Comparison of ENCODE assay signal across 1 cellular context in the genomic region with DNA sequence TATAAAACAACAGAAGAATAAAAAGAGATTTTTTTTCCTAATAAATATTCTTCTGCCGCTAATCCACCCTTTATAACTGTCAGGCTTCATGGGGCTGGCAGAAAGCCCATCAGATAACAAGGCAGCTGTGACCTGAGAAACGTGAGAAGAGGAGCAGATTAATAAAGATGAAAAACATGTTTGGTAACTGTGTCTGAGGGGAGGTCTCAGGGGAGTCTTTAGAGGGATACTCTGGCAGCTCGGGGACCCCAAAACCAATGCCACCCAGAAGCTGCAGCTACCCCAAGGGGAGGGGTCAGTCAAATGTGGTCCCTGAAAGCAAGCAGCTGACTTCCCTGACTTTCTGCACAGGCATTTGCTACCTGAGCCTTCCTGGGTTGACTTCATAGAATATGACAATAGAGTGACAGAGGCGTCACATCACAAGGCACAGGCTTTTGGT.
TF ChIP-seq lines count a peak whose summit lies in the region.

No MANE protein-coding gene starts in this region.

TF ChIP-seq in SK-N-SH, 30 proteins besides CTCF, POLR2A, EP300 and RAD21 (continued from another document):
- TF ChIP-seq PBX3 (IDR thresholded peaks at IDR 0.05) = no peak; the same call in 1 of the 2 replicates
- no peak for TF ChIP-seq RFX5 (IDR thresholded peaks at IDR 0.05; ENCODE audit: low read length)
- TF ChIP-seq RXRA (IDR thresholded peaks at IDR 0.05; ENCODE audit: borderline replicate concordance, low read depth) = no peak
- TF ChIP-seq GABPA (IDR thresholded peaks at IDR 0.05; ENCODE audit: low read depth) = no peak
- TF ChIP-seq TCF12 (IDR thresholded peaks at IDR 0.05) = peak; percentile 33; the same call in 1 of the 2 replicates
- TF ChIP-seq IRF3 (IDR thresholded peaks at IDR 0.05; ENCODE audit: low read depth, low read length) = no peak
- no peak for TF ChIP-seq SIN3A (IDR thresholded peaks at IDR 0.05; ENCODE audit: borderline replicate concordance, low read depth, low read length)
- TF ChIP-seq, protein P1, sequence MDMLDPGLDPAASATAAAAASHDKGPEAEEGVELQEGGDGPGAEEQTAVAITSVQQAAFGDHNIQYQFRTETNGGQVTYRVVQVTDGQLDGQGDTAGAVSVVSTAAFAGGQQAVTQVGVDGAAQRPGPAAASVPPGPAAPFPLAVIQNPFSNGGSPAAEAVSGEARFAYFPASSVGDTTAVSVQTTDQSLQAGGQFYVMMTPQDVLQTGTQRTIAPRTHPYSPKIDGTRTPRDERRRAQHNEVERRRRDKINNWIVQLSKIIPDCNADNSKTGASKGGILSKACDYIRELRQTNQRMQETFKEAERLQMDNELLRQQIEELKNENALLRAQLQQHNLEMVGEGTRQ (IDR thresholded peaks at IDR 0.05; ENCODE audit: borderline replicate concordance, low read depth, low read length) = no peak
- no peak for TF ChIP-seq NRF1 (IDR thresholded peaks at IDR 0.05; ENCODE audit: low read depth, low read length)
- TF ChIP-seq, protein P2, sequence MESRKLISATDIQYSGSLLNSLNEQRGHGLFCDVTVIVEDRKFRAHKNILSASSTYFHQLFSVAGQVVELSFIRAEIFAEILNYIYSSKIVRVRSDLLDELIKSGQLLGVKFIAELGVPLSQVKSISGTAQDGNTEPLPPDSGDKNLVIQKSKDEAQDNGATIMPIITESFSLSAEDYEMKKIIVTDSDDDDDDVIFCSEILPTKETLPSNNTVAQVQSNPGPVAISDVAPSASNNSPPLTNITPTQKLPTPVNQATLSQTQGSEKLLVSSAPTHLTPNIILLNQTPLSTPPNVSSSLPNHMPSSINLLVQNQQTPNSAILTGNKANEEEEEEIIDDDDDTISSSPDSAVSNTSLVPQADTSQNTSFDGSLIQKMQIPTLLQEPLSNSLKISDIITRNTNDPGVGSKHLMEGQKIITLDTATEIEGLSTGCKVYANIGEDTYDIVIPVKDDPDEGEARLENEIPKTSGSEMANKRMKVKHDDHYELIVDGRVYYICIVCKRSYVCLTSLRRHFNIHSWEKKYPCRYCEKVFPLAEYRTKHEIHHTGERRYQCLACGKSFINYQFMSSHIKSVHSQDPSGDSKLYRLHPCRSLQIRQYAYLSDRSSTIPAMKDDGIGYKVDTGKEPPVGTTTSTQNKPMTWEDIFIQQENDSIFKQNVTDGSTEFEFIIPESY (IDR thresholded peaks at IDR 0.05; ENCODE audit: borderline replicate concordance, low read depth) = no peak
- TF ChIP-seq MXI1 (IDR thresholded peaks at IDR 0.05; ENCODE audit: low read depth, low read length) = no peak
- no peak for TF ChIP-seq ELF1 (IDR thresholded peaks at IDR 0.05)
- no peak for TF ChIP-seq REST (IDR thresholded peaks at IDR 0.05; ENCODE audit: low read depth, low read length)
- TF ChIP-seq SMC3 (IDR thresholded peaks at IDR 0.05; ENCODE audit: low read depth, low read length) = no peak
- TF ChIP-seq, protein P3, sequence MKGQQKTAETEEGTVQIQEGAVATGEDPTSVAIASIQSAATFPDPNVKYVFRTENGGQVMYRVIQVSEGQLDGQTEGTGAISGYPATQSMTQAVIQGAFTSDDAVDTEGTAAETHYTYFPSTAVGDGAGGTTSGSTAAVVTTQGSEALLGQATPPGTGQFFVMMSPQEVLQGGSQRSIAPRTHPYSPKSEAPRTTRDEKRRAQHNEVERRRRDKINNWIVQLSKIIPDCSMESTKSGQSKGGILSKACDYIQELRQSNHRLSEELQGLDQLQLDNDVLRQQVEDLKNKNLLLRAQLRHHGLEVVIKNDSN (IDR thresholded peaks at IDR 0.05; ENCODE audit: borderline replicate concordance, low read depth) = no peak
- TF ChIP-seq JUND (IDR thresholded peaks at IDR 0.05) = no peak
- no peak for TF ChIP-seq CHD2 (IDR thresholded peaks at IDR 0.05; ENCODE audit: low read length, partially characterized antibody)
